ENCODE assay signal across 22 cellular contexts in the genomic region with DNA sequence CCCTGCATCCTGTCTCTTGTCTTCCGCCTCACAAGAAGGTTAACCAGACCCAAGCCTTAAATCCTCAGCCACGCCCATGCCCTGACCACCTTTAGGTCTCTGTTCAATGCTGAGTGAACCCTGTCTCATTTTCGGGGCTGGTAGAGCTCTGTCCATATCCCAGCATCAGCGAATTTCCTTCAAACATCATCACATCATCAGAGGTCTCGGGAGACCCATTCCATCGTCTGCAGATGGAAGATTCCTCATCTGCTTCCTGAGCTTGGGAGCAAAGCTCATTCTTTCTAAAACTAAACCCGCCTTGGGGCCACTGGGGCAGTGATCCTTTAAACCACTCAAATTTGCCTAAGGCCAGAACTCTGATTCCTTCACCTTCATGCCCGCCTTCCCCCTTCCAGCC.
DNase-seq lines count a peak whose midpoint lies in the region; TF ChIP-seq lines count a peak whose summit lies in the region.
"Had no signal": no experiment of that assay in that cellular context is flagged by ENCODE, and none has a peak within 500 bp of the region (broad histone marks: within the 10 kb centered on the region; RNA-seq: fewer than 3 reads in every experiment).

No MANE protein-coding gene starts in this region.

- peaks cover 57% of the 10 kb centered on the region for H3K4me1 Mint-ChIP-seq in nephron progenitor cell
- H3K4me1 Mint-ChIP-seq: CD14-positive monocyte; CD8-positive, alpha-beta memory T cell had no signal

- H3K9me3 Mint-ChIP-seq in nephron progenitor cell: no peaks in the 10 kb centered on the region
- H3K9me3 Mint-ChIP-seq: CD4-positive, alpha-beta T cell; CD8-positive, alpha-beta memory T cell; HFFc6 had no signal

- H3K36me3 Mint-ChIP-seq in nephron progenitor cell (ENCODE audit: low read depth): no peaks in the 10 kb centered on the region
- H3K36me3 Mint-ChIP-seq: CD14-positive monocyte; CD8-positive, alpha-beta memory T cell had no signal

- H3K4me3 ChIP-seq in fibroblast of mammary gland (ENCODE audit: control insufficient read depth, low read depth, low read length): no peak overlapping the region
- H3K4me3 ChIP-seq: A549; BLaER1 treated with 17β-estradiol and CSF1 and Interleukin-3, amounts not matched to agents 10 nM and 100 nM; HAP-1 had no signal

- no peak for TF ChIP-seq CTCF in fibroblast of mammary gland (conservative IDR thresholded peaks at IDR 0.05; ENCODE audit: control insufficient read depth, insufficient read depth, low read depth, low read length)
- no peak for TF ChIP-seq CTCF in nephron progenitor cell (IDR thresholded peaks at IDR 0.05)

- H3K27me3 Mint-ChIP-seq in nephron progenitor cell (ENCODE audit: low read depth, poor library complexity): peaks cover 3% of the 10 kb centered on the region
- H3K27me3 Mint-ChIP-seq: CD4-positive, alpha-beta T cell had no signal

- H3K4me3 Mint-ChIP-seq in nephron progenitor cell: no peak overlapping the region
- H3K4me3 Mint-ChIP-seq: CD14-positive monocyte; CD4-positive, alpha-beta T cell; CD8-positive, alpha-beta memory T cell; HFFc6 had no signal

- DNase-seq in fibroblast of mammary gland (ENCODE audit: low read depth): peak; percentile 37
- no peak for DNase-seq in nephron progenitor cell
- peak; percentile 32 for DNase-seq in renal cortical epithelial cell (ENCODE audit: low read depth)
- no peak for DNase-seq in GM03348 (ENCODE audit: low spot score)
- no peak for DNase-seq in SHP77 treated with DMSO at 0.1 percent for 48 hours (lab: John Stamatoyannopoulos, UW)
- DNase-seq in ureter (ENCODE audit: low spot score): no peak
- DNase-seq: 8988T; ACHN; AML-193; BE2C; CD4-positive, alpha-beta T cell; CD8-positive, alpha-beta memory T cell; DMS 273 treated with DMSO at 0.1 percent for 48 hours; DMS79; EL; GDM1; GOT3; HFFc6 had no signal

- H3K27ac Mint-ChIP-seq in nephron progenitor cell: peak overlapping the region; percentile 85
- H3K27ac Mint-ChIP-seq: CD4-positive, alpha-beta T cell; CD8-positive, alpha-beta memory T cell; HFFc6 had no signal

Comparison
In these comparisons a context has a peak if more than half of its experiments do, and no peak if none do; other contexts are left out.
1. DNase-seq: peak in fibroblast of mammary gland (single experiment) and renal cortical epithelial cell (single experiment); none in nephron progenitor cell (single experiment), GM03348 (single experiment), SHP77 treated with DMSO at 0.1 percent for 48 hours (single experiment) and ureter (single experiment).